ENCODE assay signal across 1 cellular context in genomic region chr1:169151338-169151837, GRCh38.
TF ChIP-seq lines count a peak whose summit lies in the region.

No MANE protein-coding gene starts in this region.

TF ChIP-seq in H1, 55 proteins besides CTCF, POLR2A, EP300 and RAD21:
- TF ChIP-seq CHD1 (IDR thresholded peaks at IDR 0.05; ENCODE audit: low read depth, low read length) (no peak), TAF7 (optimal IDR thresholded peaks at IDR 0.05; ENCODE audit: borderline replicate concordance, low read depth, low read length) (no peak), USF2 (IDR thresholded peaks at IDR 0.05; ENCODE audit: low read length) (no peak), SAP30 (IDR thresholded peaks at IDR 0.05; ENCODE audit: insufficient read depth, insufficient replicate concordance, low read length) (no peak), TEAD4 (IDR thresholded peaks at IDR 0.05; ENCODE audit: low read depth, low read length) (no peak), SP1 (IDR thresholded peaks at IDR 0.05; ENCODE audit: low read depth, low read length) (no peak), KDM1A (IDR thresholded peaks at IDR 0.05; ENCODE audit: borderline replicate concordance, low read length) (no peak), KDM4A (IDR thresholded peaks at IDR 0.05; ENCODE audit: low read depth, low read length, severe bottlenecking) (no peak), HDAC6 (IDR thresholded peaks at IDR 0.05; ENCODE audit: low read depth, low read length) (no peak), RNF2 (IDR thresholded peaks at IDR 0.05; ENCODE audit: borderline replicate concordance, low read depth, low read length, missing control alignments, poor library complexity, severe bottlenecking) (no peak), MAFK (IDR thresholded peaks at IDR 0.05; ENCODE audit: low read depth, low read length) (no peak), POU5F1 (IDR thresholded peaks at IDR 0.05; ENCODE audit: low read depth, low read length) (no peak), BRCA1 (IDR thresholded peaks at IDR 0.05; ENCODE audit: low read depth, low read length) (no peak), EGR1 (IDR thresholded peaks at IDR 0.05; ENCODE audit: borderline replicate concordance, low read depth, low read length) (no peak)
- TF ChIP-seq, protein P1, sequence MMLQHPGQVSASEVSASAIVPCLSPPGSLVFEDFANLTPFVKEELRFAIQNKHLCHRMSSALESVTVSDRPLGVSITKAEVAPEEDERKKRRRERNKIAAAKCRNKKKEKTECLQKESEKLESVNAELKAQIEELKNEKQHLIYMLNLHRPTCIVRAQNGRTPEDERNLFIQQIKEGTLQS (IDR thresholded peaks at IDR 0.05; ENCODE audit: insufficient read depth, low read depth, low read length): no peak
